Comparison of ENCODE assay signal across 10 cellular contexts in genomic region chr6:99119109-99120031, GRCh38.
DNase-seq lines count a peak whose midpoint lies in the region; ATAC-seq lines count a peak whose summit lies in the region.
"Had no signal": no experiment of that assay in that cellular context is flagged by ENCODE, and none has a peak within 500 bp of the region (broad histone marks: within the 10 kb centered on the region; RNA-seq: fewer than 3 reads in every experiment).

No MANE protein-coding gene starts in this region.

- no peaks in the 10 kb centered on the region for H3K4me1 Mint-ChIP-seq in activated T-helper 1 cell treated with anti-CD3 and anti-CD28 coated beads, Interleukin-12 subunit alpha, Interleukin-12 subunit beta, Interleukin-2, Interleukin-4 antibody, amounts not matched to agents 30 ng/mL and 10 ng/mL and 1 ng/mL, durations not matched to agents 14 hours and 24 hours and 36 hours (ENCODE audit: low read depth)

- H3K27ac Mint-ChIP-seq in activated T-helper 1 cell treated with anti-CD3 and anti-CD28 coated beads, Interleukin-12 subunit alpha, Interleukin-12 subunit beta, Interleukin-2, Interleukin-4 antibody, amounts not matched to agents 30 ng/mL and 10 ng/mL and 1 ng/mL, durations not matched to agents 14 hours and 24 hours and 36 hours: no peak overlapping the region
- H3K27ac Mint-ChIP-seq: T-helper 1 cell treated with Interleukin-12 subunit alpha and Interleukin-12 subunit beta and Interleukin-4 antibody, amounts not matched to agents 30 μg/mL and 1 μg/mL, for 36 hours had no signal

- intact Hi-C loops in activated T-helper 1 cell treated with anti-CD3 and anti-CD28 coated beads, Interleukin-12 subunit alpha, Interleukin-12 subunit beta, Interleukin-2, Interleukin-4 antibody, amounts not matched to agents 30 ng/mL and 10 ng/mL and 1 ng/mL, durations not matched to agents 14 hours and 24 hours and 36 hours (cut with micrococcal nuclease): loop anchor here (2.0 kb wide), 1 partner anchor 275 kb away; no protein-coding TSS in a partner anchor
- intact Hi-C loops in right cardiac atrium (cut with DNase I): loop anchor here in 1 of 4 donors (10.0 kb wide), 1 partner anchor 1625 kb away; no protein-coding TSS in a partner anchor

- no peaks in the 10 kb centered on the region for H3K4me1 ChIP-seq in right cardiac atrium (ENCODE audit: control insufficient read depth, insufficient read depth, low read length)

- H3K36me3 Mint-ChIP-seq in activated T-helper 1 cell treated with anti-CD3 and anti-CD28 coated beads, Interleukin-12 subunit alpha, Interleukin-12 subunit beta, Interleukin-2, Interleukin-4 antibody, amounts not matched to agents 30 ng/mL and 10 ng/mL and 1 ng/mL, durations not matched to agents 14 hours and 24 hours and 36 hours (ENCODE audit: low read depth): no peaks in the 10 kb centered on the region

- peak; percentile 66 for ATAC-seq in GM18873 (IDR thresholded peaks at IDR 0.05; ENCODE audit: low FRiP score, unreplicated experiment)
- ATAC-seq in HG03354 (IDR thresholded peaks at IDR 0.05; ENCODE audit: poor library complexity, severe bottlenecking, unreplicated experiment): peak; percentile 73
- peak; percentile 26 to 36 for ATAC-seq in right cardiac atrium

- DNase-seq in COR-L47 (lab: John Stamatoyannopoulos, UW): peak; percentile 26
- peak; percentile 51 for DNase-seq in NCI-H446 treated with DMSO at 0.1 percent for 48 hours (lab: John Stamatoyannopoulos, UW)
- peak; percentile 8 for DNase-seq in activated T-helper 1 cell treated with anti-CD3 and anti-CD28 coated beads, Interleukin-12 subunit alpha, Interleukin-12 subunit beta, Interleukin-2, Interleukin-4 antibody, amounts not matched to agents 30 ng/mL and 10 ng/mL and 1 ng/mL, durations not matched to agents 14 hours and 24 hours and 36 hours (ENCODE audit: low spot score)
- no peak for DNase-seq in right cardiac atrium
- DNase-seq in smooth muscle cell of the brain vasculature (ENCODE audit: low read depth, low spot score): peak; percentile 17
- no peak for DNase-seq in activated effector memory CD4-positive, alpha-beta T cell treated with Interleukin-2 at 50 U/mL for 16 hours

- peaks cover 2% of the 10 kb centered on the region for H3K27me3 Mint-ChIP-seq in activated T-helper 1 cell treated with anti-CD3 and anti-CD28 coated beads, Interleukin-12 subunit alpha, Interleukin-12 subunit beta, Interleukin-2, Interleukin-4 antibody, amounts not matched to agents 30 ng/mL and 10 ng/mL and 1 ng/mL, durations not matched to agents 14 hours and 24 hours and 36 hours (ENCODE audit: insufficient read depth)

- no peak overlapping the region for H3K4me3 Mint-ChIP-seq in activated T-helper 1 cell treated with anti-CD3 and anti-CD28 coated beads, Interleukin-12 subunit alpha, Interleukin-12 subunit beta, Interleukin-2, Interleukin-4 antibody, amounts not matched to agents 30 ng/mL and 10 ng/mL and 1 ng/mL, durations not matched to agents 14 hours and 24 hours and 36 hours
- H3K4me3 Mint-ChIP-seq: T-helper 1 cell treated with Interleukin-12 subunit alpha and Interleukin-12 subunit beta and Interleukin-4 antibody, amounts not matched to agents 30 μg/mL and 1 μg/mL, for 36 hours had no signal

- no peaks in the 10 kb centered on the region for H3K9me3 ChIP-seq in right cardiac atrium (ENCODE audit: control insufficient read depth, low read length)

- H3K9me3 Mint-ChIP-seq in activated T-helper 1 cell treated with anti-CD3 and anti-CD28 coated beads, Interleukin-12 subunit alpha, Interleukin-12 subunit beta, Interleukin-2, Interleukin-4 antibody, amounts not matched to agents 30 ng/mL and 10 ng/mL and 1 ng/mL, durations not matched to agents 14 hours and 24 hours and 36 hours: no peaks in the 10 kb centered on the region
- H3K9me3 Mint-ChIP-seq: T-helper 1 cell treated with Interleukin-12 subunit alpha and Interleukin-12 subunit beta and Interleukin-4 antibody, amounts not matched to agents 30 μg/mL and 1 μg/mL, for 36 hours had no signal

- no peaks in the 10 kb centered on the region for H3K27me3 ChIP-seq in right cardiac atrium (ENCODE audit: control insufficient read depth, insufficient read depth)

- H3K27ac ChIP-seq in right cardiac atrium (ENCODE audit: low read length): no peak overlapping the region
- H3K27ac ChIP-seq: skin epidermis had no signal

- 43% methylated on average over 8 of the region's 8 CpGs for WGBS in right cardiac atrium

- no peak overlapping the region for H3K4me3 ChIP-seq in right cardiac atrium (ENCODE audit: low read length)
- H3K4me3 ChIP-seq: skin epidermis had no signal

Comparison
In these comparisons a context has a peak if more than half of its experiments do, and no peak if none do; other contexts are left out.
1. DNase-seq: peak in COR-L47 (single experiment), NCI-H446 treated with DMSO at 0.1 percent for 48 hours (single experiment), activated T-helper 1 cell treated with anti-CD3 and anti-CD28 coated beads, Interleukin-12 subunit alpha, Interleukin-12 subunit beta, Interleukin-2, Interleukin-4 antibody, amounts not matched to agents 30 ng/mL and 10 ng/mL and 1 ng/mL, durations not matched to agents 14 hours and 24 hours and 36 hours (single experiment) and smooth muscle cell of the brain vasculature (single experiment); none in right cardiac atrium (0 of 3) and activated effector memory CD4-positive, alpha-beta T cell treated with Interleukin-2 at 50 U/mL for 16 hours (single experiment).
2. Peak in every context shown above with its lines, with median percentiles within 50 percentile points of each other: ATAC-seq.